ENCODE assay signal across 13 cellular contexts in the genomic region with DNA sequence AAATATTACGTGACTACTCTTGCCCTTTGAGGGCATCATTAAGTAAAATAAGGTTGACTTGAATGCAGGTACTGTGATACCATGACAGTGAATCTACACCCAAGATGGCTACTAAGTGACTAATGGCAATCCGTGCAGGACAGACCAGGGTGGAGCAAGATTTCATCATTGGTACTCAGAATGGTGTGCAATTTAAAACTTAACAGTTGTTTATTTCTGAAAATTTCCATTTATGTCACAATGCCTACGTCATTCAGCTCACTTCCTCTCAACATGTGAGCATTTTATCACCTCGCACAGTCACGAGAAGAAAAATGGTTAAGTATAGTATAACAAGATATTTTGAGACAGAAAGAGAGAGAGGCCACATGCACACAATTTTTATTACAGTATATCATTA.
"Had no signal": no experiment of that assay in that cellular context is flagged by ENCODE, and none has a peak within 500 bp of the region (broad histone marks: within the 10 kb centered on the region; RNA-seq: fewer than 3 reads in every experiment).

No MANE protein-coding gene starts in this region.

- H3K9me3 ChIP-seq: transverse colon had no signal

- H3K36me3 ChIP-seq: cardiac muscle cell, left ventricle myocardium inferior, right atrium auricular region, transverse colon had no signal

- DNase-seq: activated CD4-positive, CD25-positive, alpha-beta regulatory T cell treated with anti-CD3 and anti-CD28 coated beads, Interleukin-2, amount 50 U/mL, for 72 hours; activated naive CD4-positive, alpha-beta T cell treated with anti-CD3 and anti-CD28 coated beads, Interleukin-2, amount 50 U/mL, for 16 hours; foreskin keratinocyte; glutamatergic neuron; left ventricle myocardium inferior; nucleus accumbens; small intestine; stimulated activated CD4-positive, alpha-beta T cell treated with anti-CD3 and anti-CD28 coated beads, Interleukin-4, amount 100 ng/mL, for 24 hours; stimulated activated naive CD8-positive, alpha-beta T cell treated with anti-CD3 and anti-CD28 coated beads, Interleukin-15, Interleukin-2, amounts not matched to agents 100 U/mL and 50 U/mL, for 24 hours; transverse colon had no signal

- H3K27ac ChIP-seq: cardiac muscle cell, foreskin keratinocyte, left ventricle myocardium inferior, right atrium auricular region, transverse colon had no signal

- H3K4me3 ChIP-seq: cardiac muscle cell, left ventricle myocardium inferior, right atrium auricular region, transverse colon had no signal

- H3K4me1 ChIP-seq: left ventricle myocardium inferior, right atrium auricular region, transverse colon had no signal

- ATAC-seq: foreskin keratinocyte; natural killer cell treated with Interleukin-12 subunit alpha and Interleukin-12 subunit beta and Interleukin-15 and Interleukin-18, amount 100 ng/mL, for 72 hours; stimulated activated naive CD8-positive, alpha-beta T cell treated with anti-CD3 and anti-CD28 coated beads, Interleukin-15, Interleukin-2, amounts not matched to agents 100 U/mL and 50 U/mL, for 24 hours had no signal

- H3K27me3 ChIP-seq: cardiac muscle cell, foreskin keratinocyte, right atrium auricular region, transverse colon had no signal
